8 cellular contexts compared by ENCODE assay signal in genomic region chr21:34886554-34887385, GRCh38.
DNase-seq lines count a peak whose midpoint lies in the region; ATAC-seq and TF ChIP-seq lines count a peak whose summit lies in the region.

No MANE protein-coding gene starts in this region.

- no peak for TF ChIP-seq POLR2A in erythroblast (IDR thresholded peaks at IDR 0.05; ENCODE audit: low read length)

- peaks cover 64% of the 10 kb centered on the region for H3K4me1 Mint-ChIP-seq in activated B cell treated with CpG ODN at 0.5 μM for 24 hours
- H3K4me1 Mint-ChIP-seq in naive thymus-derived CD8-positive, alpha-beta T cell: peaks cover 18 to 64% (median 45%) of the 10 kb centered on the region in 4 donors

- peak; percentile 39 for DNase-seq in NCI-H82 (lab: John Stamatoyannopoulos, UW)
- DNase-seq in NCI-H82 treated with DMSO at 0.1 percent for 48 hours (lab: John Stamatoyannopoulos, UW; ENCODE audit: unreplicated experiment): no peak
- DNase-seq in activated B cell treated with CpG ODN at 0.5 μM for 24 hours: peak; percentile 40
- peak; percentile 53 to 64 for DNase-seq in erythroblast (lab: John Stamatoyannopoulos, UW)
- DNase-seq in naive thymus-derived CD8-positive, alpha-beta T cell: peak in 4 of 10 donors; percentile 13 to 35 (median 28)
- DNase-seq in superior temporal gyrus (ENCODE audit: extremely low spot score): no peak

- CTCF ChIA-PET in activated B cell treated with CpG ODN at 0.5 μM for 24 hours (lab: Charles Lee): interaction anchor here (0.7 to 4.7 kb wide), 7 partner anchors 12 to 513 kb away, joined by 3 to 66 read pairs (median 4); no protein-coding TSS in a partner anchor

- H3K27ac Mint-ChIP-seq in activated B cell treated with CpG ODN at 0.5 μM for 24 hours: peak overlapping the region; percentile 99
- H3K27ac Mint-ChIP-seq in naive thymus-derived CD8-positive, alpha-beta T cell: peak overlapping the region in 6 of 10 donors; percentile 19 to 92 (median 64)

- H3K4me3 Mint-ChIP-seq in activated B cell treated with CpG ODN at 0.5 μM for 24 hours: peak overlapping the region; percentile 91
- H3K4me3 Mint-ChIP-seq in naive thymus-derived CD8-positive, alpha-beta T cell: peak overlapping the region; percentile 73 to 99 (median 94)

- POLR2A ChIA-PET in activated B cell treated with CpG ODN at 0.5 μM for 24 hours (lab: Charles Lee): interaction anchor here (0.6 to 7.3 kb wide), 24 partner anchors 11 to 1174 kb away, joined by 3 to 290 read pairs (median 12); partner anchors contain the start of genes RUNX1 and SETD4
- POLR2A ChIA-PET in naive thymus-derived CD8-positive, alpha-beta T cell (lab: Charles Lee): interaction anchor here (0.7 to 5.9 kb wide), 4 partner anchors 9 to 161 kb away, joined by 4 to 72 read pairs (median 15); partner anchors contain the start of gene RUNX1

- peaks cover 1% of the 10 kb centered on the region for H3K27me3 Mint-ChIP-seq in activated B cell treated with CpG ODN at 0.5 μM for 24 hours
- H3K27me3 Mint-ChIP-seq in naive thymus-derived CD8-positive, alpha-beta T cell: no peaks in the 10 kb centered on the region

- H3K9me3 Mint-ChIP-seq in activated B cell treated with CpG ODN at 0.5 μM for 24 hours: no peaks in the 10 kb centered on the region
- no peaks in the 10 kb centered on the region for H3K9me3 Mint-ChIP-seq in naive thymus-derived CD8-positive, alpha-beta T cell

- no peak for ATAC-seq in activated B cell treated with CpG ODN at 0.5 μM for 24 hours (ENCODE audit: low read depth)
- ATAC-seq in naive thymus-derived CD8-positive, alpha-beta T cell: no peak
- no peak for ATAC-seq in HG02610 (IDR thresholded peaks at IDR 0.05; ENCODE audit: unreplicated experiment)
- no peak for ATAC-seq in HG03135 (IDR thresholded peaks at IDR 0.05; ENCODE audit: unreplicated experiment)

- intact Hi-C loops in activated B cell treated with CpG ODN at 0.5 μM for 24 hours (cut with micrococcal nuclease): loop anchor here (5.0 to 10.0 kb wide), 3 partner anchors 641 to 1178 kb away; partner anchors contain the start of gene SETD4

- TF ChIP-seq CTCF in activated B cell treated with CpG ODN at 0.5 μM for 24 hours (IDR thresholded peaks at IDR 0.05): no peak

- peaks cover 16% of the 10 kb centered on the region for H3K36me3 Mint-ChIP-seq in activated B cell treated with CpG ODN at 0.5 μM for 24 hours (ENCODE audit: low read depth)
- H3K36me3 Mint-ChIP-seq in naive thymus-derived CD8-positive, alpha-beta T cell: peaks cover 0 to 6% (median 3%) of the 10 kb centered on the region in 3 donors

Comparison
In these comparisons a context has a peak if more than half of its experiments do, and no peak if none do; other contexts are left out.
1. DNase-seq: peak in NCI-H82 (single experiment), activated B cell treated with CpG ODN at 0.5 μM for 24 hours (single experiment) and erythroblast (2 of 2); none in NCI-H82 treated with DMSO at 0.1 percent for 48 hours (single experiment) and superior temporal gyrus (single experiment).